Comparison of ENCODE assay signal across 13 cellular contexts in genomic region chr19:8988204-8988603, GRCh38. TPM values are rescaled to one million over a fixed set of nuclear protein-coding genes. Genes with fewer than 3 reads are reported as not detected.
DNase-seq lines count a peak whose midpoint lies in the region; ATAC-seq, FAIRE-seq and TF ChIP-seq lines count a peak whose summit lies in the region.
"Had no signal": no experiment of that assay in that cellular context is flagged by ENCODE, and none has a peak within 500 bp of the region (broad histone marks: within the 10 kb centered on the region; RNA-seq: fewer than 3 reads in every experiment).

No MANE protein-coding gene starts in this region.

- no peak overlapping the region for H3K4ac ChIP-seq in H1 (replicated peaks; ENCODE audit: insufficient read length, low read depth, low read length)

- CTCF ChIA-PET in H1 (lab: Charles Lee; ENCODE audit: partially characterized antibody), result interaction anchor here (0.6 to 2.1 kb wide), 22 partner anchors 9 to 374 kb away, joined by 3 to 18 read pairs (median 3); partner anchors contain the start of gene MUC16

- H3K79me1 ChIP-seq in H1 (ENCODE audit: low read depth, low read length), result no peaks in the 10 kb centered on the region

- TF ChIP-seq CTCF in H1 (IDR thresholded peaks at IDR 0.05; ENCODE audit: control extremely low read depth in 1 of 3, insufficient read depth in 1 of 3, low read depth in 1 of 3, low read length in 3 of 3), result peak; percentile 5 to 49 (median 28); a peak in 3 of 4 replicates
- no peak for TF ChIP-seq CTCF in lower lobe of right lung (IDR thresholded peaks at IDR 0.05)

- ATAC-seq in stimulated activated naive CD8-positive, alpha-beta T cell treated with anti-CD3 and anti-CD28 coated beads, Interleukin-15, Interleukin-2, amounts not matched to agents 100 U/mL and 50 U/mL, for 24 hours, result no peak
- no peak for ATAC-seq in GM19452 (IDR thresholded peaks at IDR 0.05; ENCODE audit: unreplicated experiment)
- ATAC-seq in lower lobe of right lung, result no peak
- ATAC-seq in GM21367 (IDR thresholded peaks at IDR 0.05; ENCODE audit: unreplicated experiment), result no peak

- no peak overlapping the region for H2BK12ac ChIP-seq in H1 (ENCODE audit: low read depth, low read length)

- no peaks in the 10 kb centered on the region for H4K20me1 ChIP-seq in H1 (replicated peaks in 1 of 2; ENCODE audit: control insufficient read depth in 1 of 2, insufficient read depth in 2 of 2, low read length in 2 of 2)

- intact Hi-C loops in lower lobe of right lung (cut with DNase I), result no loop called here

- POLR2A ChIA-PET in H1 (lab: Charles Lee; ENCODE audit: partially characterized antibody), result interaction anchor here (0.7 kb wide), 1 partner anchor 633 kb away, joined by 3 read pairs; no protein-coding TSS in a partner anchor

- H3K27ac ChIP-seq in H1 (ENCODE audit: low read depth, low read length) (no peak overlapping the region), lower lobe of right lung (no peak overlapping the region)
- H3K27ac ChIP-seq: breast epithelium, uterus had no signal

- H3K4me1 ChIP-seq in H1 (replicated peaks in 1 of 4; ENCODE audit: control insufficient read depth in 3 of 4, insufficient read depth in 4 of 4, low read length in 3 of 4) (no peaks in the 10 kb centered on the region), lower lobe of right lung (no peaks in the 10 kb centered on the region)
- H3K4me1 ChIP-seq: breast epithelium, uterus had no signal

- peak; percentile 46 to 55 for TF ChIP-seq RAD21 in H1 (IDR thresholded peaks at IDR 0.05 in 1 of 2, conservative IDR thresholded peaks at IDR 0.05 in 1 of 2; ENCODE audit: low read depth in 2 of 2, low read length in 2 of 2)

- H2BK120ac ChIP-seq in H1 (replicated peaks; ENCODE audit: low read depth, low read length), result no peak overlapping the region

- H4K5ac ChIP-seq in H1 (ENCODE audit: insufficient read length, low read depth, low read length), result no peak overlapping the region

- no peak overlapping the region for H2BK5ac ChIP-seq in H1 (ENCODE audit: low read depth, low read length)

- no peak overlapping the region for H4K8ac ChIP-seq in H1 (ENCODE audit: extremely low read depth, insufficient read depth, low read length)

- H2AFZ ChIP-seq in H1 (ENCODE audit: low read length), result no peak overlapping the region

- no peak overlapping the region for H3K4me3 ChIP-seq in H1 (ENCODE audit: extremely low read depth in 1 of 4, insufficient read depth in 2 of 4, low read depth in 3 of 4, low read length in 4 of 4)
- no peak overlapping the region for H3K4me3 ChIP-seq in lower lobe of right lung
- H3K4me3 ChIP-seq: breast epithelium, uterus had no signal

- no peak overlapping the region for H4K91ac ChIP-seq in H1 (replicated peaks; ENCODE audit: insufficient read length, low read length)

- no peak overlapping the region for H2BK20ac ChIP-seq in H1 (ENCODE audit: low read length)

- H3K23me2 ChIP-seq in H1 (ENCODE audit: low read depth, low read length), result no peaks in the 10 kb centered on the region

- H3K14ac ChIP-seq in H1 (ENCODE audit: insufficient read length), result no peak overlapping the region

- no peak overlapping the region for H3K18ac ChIP-seq in H1 (ENCODE audit: extremely low read depth, low read length)

- H3K27me3 ChIP-seq in H1 (replicated peaks in 1 of 4; ENCODE audit: control insufficient read depth in 3 of 4, extremely low read depth in 1 of 4, insufficient read depth in 3 of 4, low read length in 3 of 4) (no peaks in the 10 kb centered on the region), lower lobe of right lung (ENCODE audit: low read depth) (peaks cover 3% of the 10 kb centered on the region)
- H3K27me3 ChIP-seq: breast epithelium, uterus had no signal

- H3K36me3 ChIP-seq in H1 (ENCODE audit: control insufficient read depth in 2 of 4, insufficient read depth in 4 of 4, low read length in 3 of 4) (no peaks in the 10 kb centered on the region), lower lobe of right lung (no peaks in the 10 kb centered on the region)
- H3K36me3 ChIP-seq: breast epithelium, uterus had no signal

- no peak overlapping the region for H2AK5ac ChIP-seq in H1 (ENCODE audit: low read depth, low read length)

- FAIRE-seq in H1 (lab: Jason Lieb, UNC), result no peak
- FAIRE-seq: endothelial cell of umbilical vein had no signal

- TF ChIP-seq POLR2A in H1 (IDR thresholded peaks at IDR 0.05; ENCODE audit: control extremely low read depth in 1 of 2, low read depth in 2 of 2, low read length in 2 of 2), result no peak

- H3K56ac ChIP-seq in H1 (replicated peaks; ENCODE audit: insufficient read length, low read depth, low read length), result no peak overlapping the region

- no peak overlapping the region for H2BK15ac ChIP-seq in H1 (ENCODE audit: low read length)

- 73% methylated on average over 10 of the region's 10 CpGs; no CpG with 5 or more reads in 1 of the 2 experiments for WGBS in H1 (ENCODE audit: extremely low coverage in 1 of 2, insufficient coverage in 1 of 2, insufficient read length in 1 of 2, insufficient replicate concordance in 2 of 2, low coverage in 1 of 2, low lambda C conversion rate in 2 of 2, missing lambda C conversion rate in 1 of 2), 2 experiments

- H3K23ac ChIP-seq in H1 (ENCODE audit: insufficient read length), result no peak overlapping the region

- no peak for TF ChIP-seq EP300 in H1 (IDR thresholded peaks at IDR 0.05; ENCODE audit: borderline replicate concordance in 1 of 2, low read depth in 2 of 2, low read length in 2 of 2)

- H3K4me2 ChIP-seq in H1 (ENCODE audit: insufficient read depth in 1 of 2, low read depth in 2 of 2, low read length in 2 of 2), result no peak overlapping the region

- no peaks in the 10 kb centered on the region for H3K79me2 ChIP-seq in H1 (ENCODE audit: control insufficient read depth in 1 of 2, insufficient read depth in 2 of 2, low read length in 2 of 2)

- H3K9me3 ChIP-seq in H1 (ENCODE audit: insufficient read depth in 2 of 2, low read depth in 1 of 2, low read length in 1 of 2) (peaks cover 0 to 3% of the 10 kb centered on the region in 2 experiments; a peak in 1 of 4 replicates), lower lobe of right lung (no peaks in the 10 kb centered on the region)
- H3K9me3 ChIP-seq: uterus had no signal

- DNase-seq in activated effector memory CD4-positive, alpha-beta T cell treated with anti-CD3 and anti-CD28 coated beads, Interleukin-2, amount 50 U/mL, for 16 hours, result peak; percentile 66
- no peak for DNase-seq in activated effector memory CD4-positive, alpha-beta T cell treated with Interleukin-2 at 50 U/mL for 16 hours
- DNase-seq in OCI-M1 (lab: John Stamatoyannopoulos, UW), result peak; percentile 66
- peak in 1 of 2 experiments; percentile 52 for DNase-seq in H1 (ENCODE audit: low read depth in 1 of 2, low spot score in 2 of 2)
- DNase-seq in stimulated activated naive CD8-positive, alpha-beta T cell treated with anti-CD3 and anti-CD28 coated beads, Interleukin-15, Interleukin-2, amounts not matched to agents 100 U/mL and 50 U/mL, for 24 hours, result peak; percentile 19
- DNase-seq in lower lobe of right lung, result no peak
- DNase-seq: GOT3, NCI-H345, uterus had no signal

- no peak overlapping the region for H3K9ac ChIP-seq in H1 (replicated peaks in 1 of 4; ENCODE audit: extremely low read depth in 1 of 4, low read depth in 3 of 4, low read length in 3 of 4)

TF ChIP-seq in H1, 55 proteins besides CTCF, POLR2A, EP300 and RAD21:
- TF ChIP-seq CTBP2 (IDR thresholded peaks at IDR 0.05; ENCODE audit: borderline replicate concordance, insufficient read depth, insufficient read length, low read length) (no peak), NANOG (IDR thresholded peaks at IDR 0.05; ENCODE audit: insufficient read depth, low read depth, low read length, poor library complexity, severe bottlenecking) (no peak)

RNA-seq across cellular contexts. Expression of gene MUC16, which starts 22.0 kb away (rescaled TPM):
- total RNA-seq in H1 (2021; fragmentation: NEBNext Ultra II Directional; extraction: Animal tissue kit (Norgen Biotek cat#: 25700)), result 0.17 and 0.25 TPM in 2 replicates
- polyA plus RNA-seq in H1 (2011; rRNA removed), result 0.60 and 0.72 TPM in 2 replicates
- 0.44 TPM for polyA plus RNA-seq in H1 (2011; cell fraction: cytosol; rRNA removed)
- polyA plus RNA-seq in H1 (2011; cell fraction: nucleus; rRNA removed), result 2.5 TPM
- 0.22 to 1.2 TPM (median 0.87 TPM) in 4 replicates for polyA plus RNA-seq in H1 (2012, experiment 1 of 2)
- polyA plus RNA-seq in H1 (2012, experiment 2 of 2), result 0.04 TPM
- polyA plus RNA-seq in H1 (2013, experiment 1 of 2), result 0.26 TPM
- polyA plus RNA-seq in H1 (2013, experiment 2 of 2), result 0.15 TPM
- 1.00 and 1.3 TPM in 2 replicates for polyA minus RNA-seq in H1 (2011; rRNA and poly(A)+ RNA removed)
- 0.81 TPM for polyA minus RNA-seq in H1 (2011; cell fraction: cytosol; rRNA and poly(A)+ RNA removed)
- 2.8 TPM for polyA minus RNA-seq in H1 (2011; cell fraction: nucleus; rRNA and poly(A)+ RNA removed)
- 2.2 TPM for total RNA-seq in lower lobe of right lung
- total RNA-seq: endothelial cell of umbilical vein had no signal
- polyA plus RNA-seq: endothelial cell of umbilical vein had no signal

Comparison
In these comparisons a context has a peak if more than half of its experiments do, and no peak if none do; other contexts are left out.
1. DNase-seq: peak in activated effector memory CD4-positive, alpha-beta T cell treated with anti-CD3 and anti-CD28 coated beads, Interleukin-2, amount 50 U/mL, for 16 hours (single experiment), OCI-M1 (single experiment) and stimulated activated naive CD8-positive, alpha-beta T cell treated with anti-CD3 and anti-CD28 coated beads, Interleukin-15, Interleukin-2, amounts not matched to agents 100 U/mL and 50 U/mL, for 24 hours (single experiment); none in activated effector memory CD4-positive, alpha-beta T cell treated with Interleukin-2 at 50 U/mL for 16 hours (single experiment) and lower lobe of right lung (single experiment).